13 cellular contexts compared by ENCODE assay signal in the genomic region with DNA sequence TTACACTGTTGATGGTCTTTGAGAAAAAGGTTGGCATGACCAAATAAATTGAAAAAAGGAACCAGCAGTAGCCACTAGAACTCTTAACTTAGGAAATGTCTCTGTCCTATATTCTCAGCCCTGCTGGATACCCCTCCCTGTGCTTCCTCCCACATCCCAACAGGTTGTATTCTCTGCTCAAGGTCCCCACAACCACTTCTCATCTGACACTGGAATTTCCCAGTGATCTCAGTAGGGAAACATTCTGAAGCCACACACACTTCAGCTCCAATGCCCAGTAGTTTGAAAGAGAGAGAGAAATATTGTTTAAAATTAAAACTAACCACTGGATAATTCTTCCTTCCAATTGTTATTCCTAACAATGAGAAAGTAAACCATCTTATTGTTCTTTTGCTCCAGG. TPM values are rescaled to one million over a fixed set of nuclear protein-coding genes. Genes with fewer than 3 reads are reported as not detected.
DNase-seq lines count a peak whose midpoint lies in the region; ATAC-seq and TF ChIP-seq lines count a peak whose summit lies in the region.
"Had no signal": no experiment of that assay in that cellular context is flagged by ENCODE, and none has a peak within 500 bp of the region (broad histone marks: within the 10 kb centered on the region; RNA-seq: fewer than 3 reads in every experiment).

No MANE protein-coding gene starts in this region.

- peaks cover 2% of the 10 kb centered on the region for H3K4me1 ChIP-seq in IMR-90 (ENCODE audit: control insufficient read depth, insufficient read depth, low read length)

- H3K79me1 ChIP-seq in IMR-90 (ENCODE audit: low read depth in 1 of 2, low read length in 2 of 2), result no peaks in the 10 kb centered on the region

- peak overlapping the region; percentile 50; the same call in 1 of the 2 replicates for H2BK20ac ChIP-seq in IMR-90 (ENCODE audit: low read depth, low read length)

- intact Hi-C loops in IMR-90 (cut with micrococcal nuclease), result no loop called here
- intact Hi-C loops in natural killer cell (cut with micrococcal nuclease), result no loop called here

- no peak overlapping the region for H3K18ac ChIP-seq in IMR-90 (ENCODE audit: low read depth, low read length)

- no peak overlapping the region for H2AK5ac ChIP-seq in IMR-90 (ENCODE audit: low read depth, low read length)

- H2BK15ac ChIP-seq in IMR-90 (ENCODE audit: low read depth, low read length), result no peak overlapping the region

- dilution Hi-C loops in IMR-90 (cut with HindIII; ENCODE audit: low sequenced_read_pairs, unreplicated experiment), result no loop called here

- POLR2A ChIA-PET in IMR-90 (lab: Charles Lee; ENCODE audit: unreplicated experiment), result no interaction called here

- H2BK5ac ChIP-seq in IMR-90 (ENCODE audit: low read depth, low read length, poor library complexity, severe bottlenecking), result no peak overlapping the region

- H3K9ac ChIP-seq in IMR-90 (ENCODE audit: low read depth, low read length), result no peak overlapping the region

- peak; percentile 35; the same call in 1 of the 2 replicates for ATAC-seq in IMR-90 (ENCODE audit: low read depth)
- ATAC-seq in GM18517 (IDR thresholded peaks at IDR 0.05; ENCODE audit: unreplicated experiment), result no peak
- ATAC-seq in natural killer cell, result no peak
- ATAC-seq: HCT116, HepG2 had no signal

- peak overlapping the region; percentile 74 for H3K27ac Mint-ChIP-seq in chondrocyte (ENCODE audit: unreplicated experiment)
- no peak overlapping the region for H3K27ac Mint-ChIP-seq in natural killer cell
- H3K27ac Mint-ChIP-seq: B cell; CD4-positive, alpha-beta T cell had no signal

- H3K9me3 Mint-ChIP-seq in chondrocyte (ENCODE audit: low read depth) (peaks cover 23% of the 10 kb centered on the region), natural killer cell (no peaks in the 10 kb centered on the region)
- H3K9me3 Mint-ChIP-seq: CD4-positive, alpha-beta T cell had no signal

- no peak overlapping the region for H3K4me2 ChIP-seq in IMR-90 (ENCODE audit: low read depth, low read length)

- CTCF ChIA-PET in IMR-90 (lab: Yijun Ruan, JAX), result no interaction called here

- BruUV-seq in IMR-90 (replicated peaks; lab: Mats Ljungman, UMichigan), result no TSS peak

- peak; percentile 50 for DNase-seq in IMR-90
- no peak for DNase-seq in chondrocyte (ENCODE audit: low spot score)
- DNase-seq in kidney tubule cell (ENCODE audit: low spot score), result peak; percentile 66
- DNase-seq in DMS79 (lab: John Stamatoyannopoulos, UW), result no peak
- DNase-seq in natural killer cell, result no peak
- DNase-seq in substantia nigra (lab: John Stamatoyannopoulos, UW), result no peak
- DNase-seq: C1 segment of cervical spinal cord; CD4-positive, alpha-beta T cell; DND-41 had no signal

- H3K4me3 Mint-ChIP-seq in chondrocyte (ENCODE audit: unreplicated experiment) (no peak overlapping the region), natural killer cell (no peak overlapping the region)
- H3K4me3 Mint-ChIP-seq: B cell; CD4-positive, alpha-beta T cell had no signal

- no peak for TF ChIP-seq RAD21 in IMR-90 (IDR thresholded peaks at IDR 0.05; ENCODE audit: low read length)

- H3K27me3 ChIP-seq in IMR-90 (ENCODE audit: control insufficient read depth, insufficient read depth, low read length), result no peaks in the 10 kb centered on the region

- H3K4me1 Mint-ChIP-seq in chondrocyte (ENCODE audit: low read depth), result peaks cover 48% of the 10 kb centered on the region
- H3K4me1 Mint-ChIP-seq in natural killer cell, result no peaks in the 10 kb centered on the region
- H3K4me1 Mint-ChIP-seq: B cell had no signal

- no peak overlapping the region for H2AK9ac ChIP-seq in IMR-90 (replicated peaks; ENCODE audit: low read depth, low read length, poor library complexity)

- H4K5ac ChIP-seq in IMR-90 (ENCODE audit: low read depth, low read length), result no peak overlapping the region

- no peak overlapping the region for H2AFZ ChIP-seq in IMR-90 (replicated peaks; ENCODE audit: low read length, poor library complexity)

- no peaks in the 10 kb centered on the region for H3K27me3 Mint-ChIP-seq in chondrocyte (ENCODE audit: low read depth)
- H3K27me3 Mint-ChIP-seq in natural killer cell (ENCODE audit: low read depth in 2 of 2), result peaks cover 0 to 10% of the 10 kb centered on the region in 2 donors
- H3K27me3 Mint-ChIP-seq: B cell; CD4-positive, alpha-beta T cell had no signal

- H3K4ac ChIP-seq in IMR-90 (ENCODE audit: low read depth, low read length), result no peak overlapping the region

- no peak overlapping the region for H3K56ac ChIP-seq in IMR-90 (ENCODE audit: extremely low read depth, insufficient read depth, low read length)

- peaks cover 19% of the 10 kb centered on the region for H3K36me3 Mint-ChIP-seq in chondrocyte (ENCODE audit: low read depth)
- H3K36me3 Mint-ChIP-seq in natural killer cell, result no peaks in the 10 kb centered on the region

- no peaks in the 10 kb centered on the region for H3K9me1 ChIP-seq in IMR-90 (ENCODE audit: insufficient read depth, low read length)

- in situ Hi-C loops in IMR-90 (cut with MboI; ENCODE audit: low sequenced_read_pairs), result no loop called here

- H3K27ac ChIP-seq in IMR-90 (ENCODE audit: insufficient read depth, low read length) (no peak overlapping the region), substantia nigra (ENCODE audit: low read depth, low read length, poor library complexity, severe bottlenecking) (no peak overlapping the region)

- H2BK120ac ChIP-seq in IMR-90 (ENCODE audit: low read depth, low read length), result no peak overlapping the region

- H4K8ac ChIP-seq in IMR-90 (ENCODE audit: low read depth in 2 of 2, low read length in 2 of 2), result no peak overlapping the region

- H3K14ac ChIP-seq in IMR-90 (replicated peaks; ENCODE audit: low read depth, low read length), result no peak overlapping the region

- no peaks in the 10 kb centered on the region for H3K9me3 ChIP-seq in IMR-90 (ENCODE audit: control insufficient read depth, insufficient read depth, low read length)

- H3K4me3 ChIP-seq in IMR-90 (ENCODE audit: insufficient read depth, low read depth, low read length), result no peak overlapping the region

- H3K23ac ChIP-seq in IMR-90 (ENCODE audit: low read depth, low read length), result no peak overlapping the region

- H4K91ac ChIP-seq in IMR-90 (ENCODE audit: insufficient read depth, low read depth, low read length), result no peak overlapping the region

- H3K36me3 ChIP-seq in IMR-90 (ENCODE audit: control insufficient read depth, insufficient read depth, low read length), result no peaks in the 10 kb centered on the region

- TF ChIP-seq CTCF in IMR-90 (conservative IDR thresholded peaks at IDR 0.05; ENCODE audit: low read depth, low read length), result no peak
- TF ChIP-seq CTCF in chondrocyte (IDR thresholded peaks at IDR 0.05), result no peak
- TF ChIP-seq CTCF in natural killer cell (IDR thresholded peaks at IDR 0.05), result no peak

- no peaks in the 10 kb centered on the region for H4K20me1 ChIP-seq in IMR-90 (ENCODE audit: insufficient read depth, low read length)

- TF ChIP-seq POLR2A in IMR-90 (IDR thresholded peaks at IDR 0.05; ENCODE audit: low read depth, low read length), result no peak

TF ChIP-seq in IMR-90, 13 proteins besides CTCF, POLR2A, EP300 and RAD21:
- TF ChIP-seq CHD1 (IDR thresholded peaks at IDR 0.05; ENCODE audit: low read depth, low read length) (no peak), USF2 (IDR thresholded peaks at IDR 0.05; ENCODE audit: low read depth, low read length) (no peak), FOS (IDR thresholded peaks at IDR 0.05; ENCODE audit: low read depth, low read length) (no peak), SMC3 (IDR thresholded peaks at IDR 0.05; ENCODE audit: low read depth, low read length) (no peak), NFE2L2 (IDR thresholded peaks at IDR 0.05; ENCODE audit: low read depth, low read length) (no peak), MAZ (IDR thresholded peaks at IDR 0.05; ENCODE audit: borderline replicate concordance, low read depth, low read length) (no peak), CEBPB (IDR thresholded peaks at IDR 0.05; ENCODE audit: low read depth, low read length) (no peak), RFX5 (IDR thresholded peaks at IDR 0.05; ENCODE audit: low read depth, low read length) (no peak), RCOR1 (IDR thresholded peaks at IDR 0.05; ENCODE audit: insufficient replicate concordance, low read length) (no peak), MXI1 (IDR thresholded peaks at IDR 0.05; ENCODE audit: borderline replicate concordance, low read depth, low read length) (no peak), BHLHE40 (IDR thresholded peaks at IDR 0.05; ENCODE audit: low read depth, low read length) (no peak), MAFK (IDR thresholded peaks at IDR 0.05; ENCODE audit: low read depth, low read length) (no peak)
- TF ChIP-seq, protein P1, sequence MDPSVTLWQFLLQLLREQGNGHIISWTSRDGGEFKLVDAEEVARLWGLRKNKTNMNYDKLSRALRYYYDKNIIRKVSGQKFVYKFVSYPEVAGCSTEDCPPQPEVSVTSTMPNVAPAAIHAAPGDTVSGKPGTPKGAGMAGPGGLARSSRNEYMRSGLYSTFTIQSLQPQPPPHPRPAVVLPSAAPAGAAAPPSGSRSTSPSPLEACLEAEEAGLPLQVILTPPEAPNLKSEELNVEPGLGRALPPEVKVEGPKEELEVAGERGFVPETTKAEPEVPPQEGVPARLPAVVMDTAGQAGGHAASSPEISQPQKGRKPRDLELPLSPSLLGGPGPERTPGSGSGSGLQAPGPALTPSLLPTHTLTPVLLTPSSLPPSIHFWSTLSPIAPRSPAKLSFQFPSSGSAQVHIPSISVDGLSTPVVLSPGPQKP (IDR thresholded peaks at IDR 0.05; ENCODE audit: borderline replicate concordance, low read depth, low read length), result no peak
TF ChIP-seq in IMR-90: peak in this region for 0.

RNA-seq across cellular contexts. Expression of gene NREP, which starts 30.0 kb away (rescaled TPM):
- total RNA-seq in IMR-90 (2012; rRNA removed) (178 and 234 TPM in 2 replicates), chondrocyte (595 to 1,006 TPM (median 987 TPM) in 3 replicates), natural killer cell (1 to 10 TPM; 7.6 to 9.9 (median 8.4) TPM)
- 246 and 277 TPM in 2 replicates for polyA plus RNA-seq in IMR-90 (2012; rRNA removed)
- polyA plus RNA-seq in IMR-90 (2012; cell fraction: cytosol; rRNA removed), result 42.7 and 48.6 TPM in 2 replicates
- polyA plus RNA-seq in IMR-90 (2012; cell fraction: nucleus; rRNA removed; ENCODE audit: low replicate concordance), result 62.1 and 406 TPM in 2 replicates

Comparison
In these comparisons a context has a peak if more than half of its experiments do, and no peak if none do; other contexts are left out.
1. DNase-seq: peak in IMR-90 (single experiment) and kidney tubule cell (single experiment); none in chondrocyte (single experiment), DMS79 (single experiment), natural killer cell (single experiment) and substantia nigra (0 of 49).
2. RNA of gene NREP, which starts 30.0 kb away (total RNA-seq): 595 to 1,006 TPM in chondrocyte and 178 to 234 TPM in IMR-90; 7.6 to 9.9 TPM in natural killer cell; every median in the first group is over 10 times any median in the second.